ENCODE assay signal across 10 cellular contexts in genomic region chrX:38760883-38761282, GRCh38. TPM values are rescaled to one million over a fixed set of nuclear protein-coding genes. Genes with fewer than 3 reads are reported as not detected.
"Had no signal": no experiment of that assay in that cellular context is flagged by ENCODE, and none has a peak within 500 bp of the region (broad histone marks: within the 10 kb centered on the region; RNA-seq: fewer than 3 reads in every experiment).

No MANE protein-coding gene starts in this region.

- H3K4me3 ChIP-seq: GM23338 had no signal

- H3K27ac ChIP-seq: KMS-11 had no signal

- DNase-seq: H9, HCEC 1CT, HFFc6, KBM-7 had no signal

- FAIRE-seq: H1, H54, HepG2 had no signal

- ATAC-seq: GM23338, HepG2 had no signal

RNA-seq across cellular contexts. Expression of gene MID1IP1, which starts 40.4 kb away (rescaled TPM):
- total RNA-seq: HT1080 had no signal
